18 cellular contexts compared by ENCODE assay signal in the genomic region with DNA sequence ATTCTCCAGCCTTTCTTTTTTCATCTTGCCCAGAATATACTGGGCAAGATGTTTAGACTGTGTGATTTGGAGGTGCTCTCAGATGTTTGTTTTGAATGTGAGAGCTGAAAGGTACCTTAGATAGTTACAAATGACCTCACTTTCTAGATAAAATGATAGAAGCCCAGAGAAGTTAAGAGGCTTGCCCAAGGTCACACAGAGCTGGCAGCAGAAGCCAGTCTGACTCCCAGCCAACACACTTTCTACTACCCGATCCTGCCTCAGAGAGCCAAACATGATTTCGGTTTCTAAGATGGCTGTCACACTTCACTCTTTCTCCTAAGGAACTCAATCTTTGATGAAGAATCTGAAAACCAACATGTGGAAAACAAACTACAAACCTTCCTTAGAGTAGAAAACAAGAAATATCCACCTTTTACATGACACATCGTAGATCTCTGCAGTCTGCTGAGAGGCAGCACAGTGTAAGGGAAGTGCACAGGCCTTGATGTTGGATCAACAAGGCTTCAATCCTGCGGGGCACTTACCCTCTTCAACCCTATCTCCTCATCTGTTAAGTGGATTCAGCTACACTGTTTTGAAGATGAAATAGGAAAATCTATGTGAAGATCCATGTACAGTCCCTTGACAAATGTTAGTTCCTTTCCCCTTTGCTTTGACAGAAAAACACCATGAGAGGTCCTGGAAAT. TPM values are rescaled to one million over a fixed set of nuclear protein-coding genes. Genes with fewer than 3 reads are reported as not detected.
DNase-seq lines count a peak whose midpoint lies in the region; ATAC-seq and TF ChIP-seq lines count a peak whose summit lies in the region.
"Had no signal": no experiment of that assay in that cellular context is flagged by ENCODE, and none has a peak within 500 bp of the region (broad histone marks: within the 10 kb centered on the region; RNA-seq: fewer than 3 reads in every experiment).

No MANE protein-coding gene starts in this region.

- intact Hi-C loops in naive thymus-derived CD4-positive, alpha-beta T cell (cut with micrococcal nuclease), result loop anchor here (1.0 to 10.0 kb wide), 11 partner anchors 14 to 1282 kb away; a partner anchor contains a TSS

- H3K9ac ChIP-seq in DND-41 (ENCODE audit: low read depth, low read length), result no peak overlapping the region
- H3K9ac ChIP-seq: BLaER1, SK-N-SH had no signal

- H3K4me1 ChIP-seq in DND-41 (ENCODE audit: insufficient read depth, low read length) (peaks cover 20% of the 10 kb centered on the region), osteoblast (ENCODE audit: insufficient read depth, low read length) (peaks cover 30% of the 10 kb centered on the region)
- H3K4me1 ChIP-seq in naive thymus-derived CD4-positive, alpha-beta T cell (ENCODE audit: control insufficient read depth in 2 of 2, insufficient read depth in 2 of 2, low read length in 2 of 2), result peaks cover 73 to 78% of the 10 kb centered on the region in 2 donors
- H3K4me1 ChIP-seq: BLaER1 had no signal

- H3K9me3 Mint-ChIP-seq in activated naive CD4-positive, alpha-beta T cell treated with anti-CD3 and anti-CD28 coated beads, Interleukin-2, amount 10 ng/mL, durations not matched to agents 7 days and 5 days, result peaks cover 5% of the 10 kb centered on the region
- H3K9me3 Mint-ChIP-seq in naive thymus-derived CD4-positive, alpha-beta T cell, result peaks cover 0 to 7% (median 2%) of the 10 kb centered on the region in 11 donors
- no peaks in the 10 kb centered on the region for H3K9me3 Mint-ChIP-seq in mesothelial cell of epicardium
- H3K9me3 Mint-ChIP-seq: endodermal cell had no signal

- H2AFZ ChIP-seq in DND-41 (ENCODE audit: low read depth, low read length), result no peak overlapping the region
- H2AFZ ChIP-seq in osteoblast (ENCODE audit: low read length), result no peak overlapping the region
- H2AFZ ChIP-seq: PC-9 had no signal

- H3K79me2 ChIP-seq in DND-41 (ENCODE audit: insufficient read depth, low read length) (no peaks in the 10 kb centered on the region), osteoblast (ENCODE audit: insufficient read depth, low read length) (no peaks in the 10 kb centered on the region)

- H3K27me3 ChIP-seq in DND-41 (ENCODE audit: insufficient read depth, low read length, poor library complexity) (peaks cover 76% of the 10 kb centered on the region), osteoblast (ENCODE audit: insufficient read depth, low read length) (no peaks in the 10 kb centered on the region)
- H3K27me3 ChIP-seq in naive thymus-derived CD4-positive, alpha-beta T cell (ENCODE audit: control insufficient read depth in 2 of 2, insufficient read depth in 2 of 2, low read length in 2 of 2), result no peaks in the 10 kb centered on the region
- H3K27me3 ChIP-seq: BLaER1 had no signal

- no peak overlapping the region for H3K4me3 ChIP-seq in DND-41 (ENCODE audit: low read depth in 1 of 2, low read length in 2 of 2)
- H3K4me3 ChIP-seq in naive thymus-derived CD4-positive, alpha-beta T cell (ENCODE audit: low read length), result peak overlapping the region; percentile 22
- no peak overlapping the region for H3K4me3 ChIP-seq in osteoblast (ENCODE audit: insufficient read depth, low read length)
- H3K4me3 ChIP-seq: BLaER1, PC-9 had no signal

- H3K36me3 Mint-ChIP-seq in activated naive CD4-positive, alpha-beta T cell treated with anti-CD3 and anti-CD28 coated beads, Interleukin-2, amount 10 ng/mL, durations not matched to agents 7 days and 5 days, result peaks cover 77% of the 10 kb centered on the region
- peaks cover 0 to 64% (median 15%) of the 10 kb centered on the region in 5 donors for H3K36me3 Mint-ChIP-seq in naive thymus-derived CD4-positive, alpha-beta T cell
- no peaks in the 10 kb centered on the region for H3K36me3 Mint-ChIP-seq in mesothelial cell of epicardium

- H3K36me3 ChIP-seq in DND-41 (ENCODE audit: insufficient read depth, low read length), result no peaks in the 10 kb centered on the region
- no peaks in the 10 kb centered on the region for H3K36me3 ChIP-seq in naive thymus-derived CD4-positive, alpha-beta T cell (ENCODE audit: control insufficient read depth in 2 of 3, insufficient read depth in 3 of 3, low read length in 3 of 3)
- H3K36me3 ChIP-seq in osteoblast (ENCODE audit: insufficient read depth, low read length), result no peaks in the 10 kb centered on the region
- H3K36me3 ChIP-seq: BLaER1 had no signal

- peaks cover 60% of the 10 kb centered on the region for H4K20me1 ChIP-seq in DND-41 (ENCODE audit: insufficient read depth, low read length)
- no peaks in the 10 kb centered on the region for H4K20me1 ChIP-seq in osteoblast (ENCODE audit: insufficient read depth, low read length)
- H4K20me1 ChIP-seq: BLaER1 had no signal

- DNase-seq in DND-41 (peak; percentile 29), T follicular helper cell (ENCODE audit: low read depth) (peak; percentile 13), mesothelial cell of epicardium (ENCODE audit: low spot score in 2 of 2, unreplicated experiment in 2 of 2) (no peak), osteoblast (ENCODE audit: insufficient read length, low spot score, missing footprints) (no peak), SW480 (ENCODE audit: low spot score) (no peak)
- peak; percentile 65 for DNase-seq in activated naive CD4-positive, alpha-beta T cell treated with anti-CD3 and anti-CD28 coated beads, Interleukin-2, amount 10 ng/mL, durations not matched to agents 7 days and 5 days
- DNase-seq in naive thymus-derived CD4-positive, alpha-beta T cell, result peak in 1 of 9 donors; percentile 70
- DNase-seq: amygdala, DMS79, endodermal cell, NCI-H187 treated with DMSO at 0.1 percent for 48 hours, NCI-H524 treated with DMSO at 0.1 percent for 48 hours, nucleus accumbens, PC-9, SK-N-SH had no signal

- peak; percentile 41; the same call in 2 of the 3 replicates for ATAC-seq in DND-41 (ENCODE audit: insufficient read depth, low read depth)
- peak; percentile 62 for ATAC-seq in naive thymus-derived CD4-positive, alpha-beta T cell
- ATAC-seq in GM21529 (IDR thresholded peaks at IDR 0.05; ENCODE audit: unreplicated experiment), result no peak

- H3K4me1 Mint-ChIP-seq in activated naive CD4-positive, alpha-beta T cell treated with anti-CD3 and anti-CD28 coated beads, Interleukin-2, amount 10 ng/mL, durations not matched to agents 7 days and 5 days, result peaks cover 97% of the 10 kb centered on the region
- H3K4me1 Mint-ChIP-seq in naive thymus-derived CD4-positive, alpha-beta T cell, result peaks cover 62 to 100% (median 98%) of the 10 kb centered on the region in 7 donors
- H3K4me1 Mint-ChIP-seq in mesothelial cell of epicardium, result peaks cover 2% of the 10 kb centered on the region

- peak overlapping the region; percentile 97 for H3K27ac Mint-ChIP-seq in activated naive CD4-positive, alpha-beta T cell treated with anti-CD3 and anti-CD28 coated beads, Interleukin-2, amount 10 ng/mL, durations not matched to agents 7 days and 5 days
- H3K27ac Mint-ChIP-seq in naive thymus-derived CD4-positive, alpha-beta T cell, result peak overlapping the region; percentile 90 to 99 (median 98)
- no peak overlapping the region for H3K27ac Mint-ChIP-seq in mesothelial cell of epicardium
- H3K27ac Mint-ChIP-seq: endodermal cell had no signal

- H3K4me3 Mint-ChIP-seq in activated naive CD4-positive, alpha-beta T cell treated with anti-CD3 and anti-CD28 coated beads, Interleukin-2, amount 10 ng/mL, durations not matched to agents 7 days and 5 days, result peak overlapping the region; percentile 54
- peak overlapping the region; percentile 61 to 91 (median 83) for H3K4me3 Mint-ChIP-seq in naive thymus-derived CD4-positive, alpha-beta T cell
- no peak overlapping the region for H3K4me3 Mint-ChIP-seq in mesothelial cell of epicardium
- H3K4me3 Mint-ChIP-seq: endodermal cell had no signal

- CTCF ChIA-PET in activated naive CD4-positive, alpha-beta T cell treated with anti-CD3 and anti-CD28 coated beads, Interleukin-2, amount 10 ng/mL, durations not matched to agents 7 days and 5 days (lab: Charles Lee), result interaction anchor here (0.7 to 2.4 kb wide), 6 partner anchors 57 to 1115 kb away, joined by 3 to 8 read pairs (median 4); no protein-coding TSS in a partner anchor
- CTCF ChIA-PET in naive thymus-derived CD4-positive, alpha-beta T cell (lab: Charles Lee), result interaction anchor here (0.7 to 1.1 kb wide), 3 partner anchors 11 to 455 kb away, joined by 3 to 5 read pairs (median 3); no protein-coding TSS in a partner anchor

- no peaks in the 10 kb centered on the region for H3K27me3 Mint-ChIP-seq in activated naive CD4-positive, alpha-beta T cell treated with anti-CD3 and anti-CD28 coated beads, Interleukin-2, amount 10 ng/mL, durations not matched to agents 7 days and 5 days
- H3K27me3 Mint-ChIP-seq in naive thymus-derived CD4-positive, alpha-beta T cell, result no peaks in the 10 kb centered on the region
- H3K27me3 Mint-ChIP-seq in mesothelial cell of epicardium (ENCODE audit: low read depth), result no peaks in the 10 kb centered on the region

- TF ChIP-seq CTCF in DND-41 (IDR thresholded peaks at IDR 0.05; ENCODE audit: borderline replicate concordance, extremely low read depth, low read length, poor library complexity, severe bottlenecking) (no peak), mesothelial cell of epicardium (IDR thresholded peaks at IDR 0.05; ENCODE audit: unreplicated experiment) (no peak), osteoblast (IDR thresholded peaks at IDR 0.05; ENCODE audit: extremely low read depth, low read depth, low read length) (no peak)

- POLR2A ChIA-PET in naive thymus-derived CD4-positive, alpha-beta T cell (lab: Charles Lee), result interaction anchor here (0.7 to 2.3 kb wide), 9 partner anchors 14 to 124 kb away, joined by 3 to 20 read pairs (median 3); a partner anchor contains a TSS

- H3K27ac ChIP-seq in DND-41 (ENCODE audit: low read length) (no peak overlapping the region), osteoblast (ENCODE audit: low read depth, low read length) (no peak overlapping the region)
- peak overlapping the region; percentile 66 for H3K27ac ChIP-seq in naive thymus-derived CD4-positive, alpha-beta T cell (ENCODE audit: low read depth, low read length)
- H3K27ac ChIP-seq: BLaER1, PC-9, VCaP had no signal

- peak overlapping the region; percentile 9; the same call in 1 of the 2 replicates for H3K4me2 ChIP-seq in DND-41 (ENCODE audit: insufficient read depth, low read length)
- no peak overlapping the region for H3K4me2 ChIP-seq in osteoblast (ENCODE audit: insufficient read depth, low read length)
- H3K4me2 ChIP-seq: PC-9, SK-N-SH had no signal

- no peaks in the 10 kb centered on the region for H3K9me3 ChIP-seq in DND-41 (ENCODE audit: insufficient read depth, low read length, severe bottlenecking)
- no peaks in the 10 kb centered on the region for H3K9me3 ChIP-seq in naive thymus-derived CD4-positive, alpha-beta T cell (ENCODE audit: control insufficient read depth in 2 of 3, low read length in 3 of 3)
- H3K9me3 ChIP-seq in osteoblast (ENCODE audit: low read depth, low read length), result no peaks in the 10 kb centered on the region
- H3K9me3 ChIP-seq: BLaER1, SK-N-SH had no signal

RNA-seq across cellular contexts. Expression of a gene that starts 58.6 kb away (rescaled TPM):
- 10 to 100 TPM; 24.8 to 62.9 (median 27.5) TPM for total RNA-seq in naive thymus-derived CD4-positive, alpha-beta T cell
- polyA plus RNA-seq in naive thymus-derived CD4-positive, alpha-beta T cell, result 10 to 100 TPM; 12.0 to 33.3 TPM
- total RNA-seq in mesothelial cell of epicardium (9.9 to 10.4 TPM (median 10.3 TPM) in 3 replicates), osteoblast (19.4 and 19.9 TPM in 2 replicates)

Comparison
In these comparisons a context has a peak if more than half of its experiments do, and no peak if none do; other contexts are left out.
1. DNase-seq: peak in DND-41 (single experiment), T follicular helper cell (single experiment) and activated naive CD4-positive, alpha-beta T cell treated with anti-CD3 and anti-CD28 coated beads, Interleukin-2, amount 10 ng/mL, durations not matched to agents 7 days and 5 days (single experiment); none in mesothelial cell of epicardium (0 of 2), osteoblast (single experiment) and SW480 (single experiment).